ENCODE assay signal across 1 cellular context in the genomic region with DNA sequence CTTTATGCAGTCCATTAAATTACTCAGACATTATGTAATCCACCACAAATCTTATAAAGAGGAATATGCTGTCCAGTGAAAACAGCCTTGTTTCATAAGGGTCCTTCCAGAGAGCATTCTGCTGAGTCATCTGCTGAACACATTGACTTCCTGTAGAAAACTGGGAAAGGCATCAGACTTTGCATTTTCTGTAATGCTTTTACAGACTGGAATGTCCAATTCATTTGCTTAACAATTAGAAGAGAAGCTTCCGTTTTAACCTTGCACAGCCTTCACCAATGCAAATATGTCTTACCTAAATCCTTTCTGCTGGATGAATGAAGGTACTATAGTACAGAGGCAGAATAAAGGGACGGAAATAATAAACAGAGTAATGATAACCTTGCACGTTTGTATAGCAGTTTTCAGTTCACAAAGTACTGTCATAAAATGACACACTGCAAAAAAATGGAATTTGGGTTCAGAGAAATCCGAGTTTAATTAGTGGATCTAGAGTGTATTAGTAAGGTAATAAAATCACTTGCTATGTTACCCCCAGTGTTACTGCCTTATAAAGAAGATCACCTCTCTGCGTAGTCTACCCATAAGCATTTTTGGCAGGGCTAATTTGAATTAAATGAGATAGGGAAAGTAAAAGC.
TF ChIP-seq lines count a peak whose summit lies in the region.

No MANE protein-coding gene starts in this region.

TF ChIP-seq in HepG2, 621 proteins besides CTCF, POLR2A, EP300 and RAD21 (continued from another document):
- TF ChIP-seq, protein P1, sequence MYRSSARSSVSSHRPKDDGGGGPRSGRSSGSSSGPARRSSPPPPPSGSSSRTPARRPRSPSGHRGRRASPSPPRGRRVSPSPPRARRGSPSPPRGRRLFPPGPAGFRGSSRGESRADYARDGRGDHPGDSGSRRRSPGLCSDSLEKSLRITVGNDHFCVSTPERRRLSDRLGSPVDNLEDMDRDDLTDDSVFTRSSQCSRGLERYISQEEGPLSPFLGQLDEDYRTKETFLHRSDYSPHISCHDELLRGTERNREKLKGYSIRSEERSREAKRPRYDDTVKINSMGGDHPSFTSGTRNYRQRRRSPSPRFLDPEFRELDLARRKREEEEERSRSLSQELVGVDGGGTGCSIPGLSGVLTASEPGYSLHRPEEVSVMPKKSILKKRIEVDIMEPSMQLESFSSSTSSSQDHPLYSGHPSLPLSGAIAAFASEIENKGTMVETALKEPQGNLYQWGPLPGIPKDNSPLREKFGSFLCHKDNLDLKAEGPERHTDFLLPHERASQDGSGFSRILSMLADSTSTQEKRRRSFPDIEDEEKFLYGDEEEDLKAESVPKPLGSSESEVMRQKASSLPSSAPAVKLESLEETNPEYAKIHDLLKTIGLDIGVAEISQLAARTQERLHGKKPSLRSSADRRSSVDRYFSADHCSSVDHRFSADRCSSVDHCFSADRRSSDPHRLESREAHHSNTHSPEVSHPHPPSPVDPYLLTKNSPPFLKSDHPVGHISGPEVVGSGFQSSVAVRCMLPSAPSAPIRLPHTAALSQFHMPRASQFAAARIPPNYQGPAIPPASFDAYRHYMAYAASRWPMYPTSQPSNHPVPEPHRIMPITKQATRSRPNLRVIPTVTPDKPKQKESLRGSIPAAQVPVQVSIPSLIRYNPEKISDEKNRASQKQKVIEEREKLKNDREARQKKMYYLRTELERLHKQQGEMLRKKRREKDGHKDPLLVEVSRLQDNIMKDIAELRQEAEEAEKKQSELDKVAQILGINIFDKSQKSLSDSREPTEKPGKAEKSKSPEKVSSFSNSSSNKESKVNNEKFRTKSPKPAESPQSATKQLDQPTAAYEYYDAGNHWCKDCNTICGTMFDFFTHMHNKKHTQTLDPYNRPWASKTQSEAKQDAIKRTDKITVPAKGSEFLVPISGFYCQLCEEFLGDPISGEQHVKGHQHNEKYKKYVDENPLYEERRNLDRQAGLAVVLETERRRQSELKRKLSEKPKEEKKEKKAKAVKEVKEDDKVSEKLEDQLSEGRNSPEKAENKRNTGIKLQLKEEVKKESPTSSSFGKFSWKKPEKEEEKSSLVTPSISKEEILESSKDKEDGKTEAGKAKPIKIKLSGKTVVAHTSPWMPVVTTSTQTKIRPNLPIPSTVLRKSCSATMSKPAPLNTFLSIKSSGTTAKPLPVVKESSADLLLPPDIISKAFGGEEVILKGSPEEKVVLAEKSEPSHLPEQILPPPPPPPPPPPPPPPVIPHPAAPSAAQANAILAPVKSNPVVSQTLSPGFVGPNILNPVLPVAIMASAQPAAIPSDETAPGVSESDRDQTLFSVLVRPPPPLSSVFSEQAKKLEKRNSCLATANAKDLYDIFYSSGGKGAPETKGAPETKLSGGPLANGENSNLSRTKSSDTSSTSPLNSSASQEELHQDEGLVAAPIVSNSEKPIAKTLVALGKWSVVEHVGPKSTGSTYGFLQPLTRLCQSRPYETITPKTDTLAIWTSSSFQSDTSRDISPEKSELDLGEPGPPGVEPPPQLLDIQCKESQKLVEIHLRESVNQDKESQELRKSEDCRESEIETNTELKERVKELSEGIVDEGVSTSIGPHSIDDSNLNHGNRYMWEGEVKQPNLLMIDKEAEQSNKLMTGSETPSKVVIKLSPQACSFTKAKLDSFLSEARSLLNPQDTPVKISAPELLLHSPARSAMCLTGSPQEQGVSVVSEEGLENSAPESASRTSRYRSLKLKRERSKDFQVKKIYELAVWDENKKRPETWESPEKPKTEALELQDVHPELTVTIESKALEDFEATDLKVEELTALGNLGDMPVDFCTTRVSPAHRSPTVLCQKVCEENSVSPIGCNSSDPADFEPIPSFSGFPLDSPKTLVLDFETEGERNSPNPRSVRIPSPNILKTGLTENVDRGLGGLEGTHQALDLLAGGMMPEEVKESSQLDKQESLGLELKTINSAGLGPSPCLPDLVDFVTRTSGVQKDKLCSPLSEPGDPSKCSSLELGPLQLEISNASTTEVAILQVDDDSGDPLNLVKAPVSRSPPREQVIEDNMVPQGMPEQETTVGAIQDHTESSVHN (CRISPR knock-in tag; IDR thresholded peaks at IDR 0.05) = no peak
- no peak for TF ChIP-seq ZNF10 (CRISPR knock-in tag; IDR thresholded peaks at IDR 0.05; ENCODE audit: borderline replicate concordance, low read depth)
- TF ChIP-seq ZNF331 (CRISPR knock-in tag; IDR thresholded peaks at IDR 0.05) = 0 out of 2 replicates have a peak, but pooled peaks have one; percentile 36
- TF ChIP-seq ZFY (CRISPR knock-in tag; IDR thresholded peaks at IDR 0.05) = no peak
- TF ChIP-seq FOSL2 (CRISPR knock-in tag; IDR thresholded peaks at IDR 0.05) = peak; percentile 82
- TF ChIP-seq ZNF704 (CRISPR knock-in tag; IDR thresholded peaks at IDR 0.05; ENCODE audit: borderline replicate concordance) = no peak
- no peak for TF ChIP-seq KMT2A (CRISPR knock-in tag; IDR thresholded peaks at IDR 0.05)
- no peak for TF ChIP-seq ZNF446 (CRISPR knock-in tag; IDR thresholded peaks at IDR 0.05)
- TF ChIP-seq FOXO1 (CRISPR knock-in tag; IDR thresholded peaks at IDR 0.05) = 0 out of 2 replicates have a peak, but pooled peaks have one; percentile 24
- TF ChIP-seq ZFP41 (CRISPR knock-in tag; IDR thresholded peaks at IDR 0.05; ENCODE audit: borderline replicate concordance) = no peak
- TF ChIP-seq ZNF570 (CRISPR knock-in tag; IDR thresholded peaks at IDR 0.05; ENCODE audit: borderline replicate concordance) = no peak
- TF ChIP-seq KDM5B (CRISPR knock-in tag; IDR thresholded peaks at IDR 0.05; ENCODE audit: borderline replicate concordance) = no peak
- TF ChIP-seq ZNF772 (CRISPR knock-in tag; IDR thresholded peaks at IDR 0.05) = no peak
- no peak for TF ChIP-seq ZNF430 (CRISPR knock-in tag; IDR thresholded peaks at IDR 0.05)
- no peak for TF ChIP-seq SMARCC2 (IDR thresholded peaks at IDR 0.05)
- no peak for TF ChIP-seq ZNF484 (CRISPR knock-in tag; IDR thresholded peaks at IDR 0.05; ENCODE audit: borderline replicate concordance, low read depth)
- no peak for TF ChIP-seq IRF1 (CRISPR knock-in tag; IDR thresholded peaks at IDR 0.05; ENCODE audit: low read depth)
- TF ChIP-seq ZKSCAN8 (CRISPR knock-in tag; IDR thresholded peaks at IDR 0.05; ENCODE audit: borderline replicate concordance) = 0 out of 2 replicates have a peak, but pooled peaks have one; percentile 56
- TF ChIP-seq HNF4A (CRISPR knock-in tag; IDR thresholded peaks at IDR 0.05) = peak; percentile 48; the same call in 1 of the 2 replicates
- TF ChIP-seq ASH2L (IDR thresholded peaks at IDR 0.05; ENCODE audit: insufficient read length, low read depth, low read length) = peak; percentile 17
- TF ChIP-seq, protein P2, sequence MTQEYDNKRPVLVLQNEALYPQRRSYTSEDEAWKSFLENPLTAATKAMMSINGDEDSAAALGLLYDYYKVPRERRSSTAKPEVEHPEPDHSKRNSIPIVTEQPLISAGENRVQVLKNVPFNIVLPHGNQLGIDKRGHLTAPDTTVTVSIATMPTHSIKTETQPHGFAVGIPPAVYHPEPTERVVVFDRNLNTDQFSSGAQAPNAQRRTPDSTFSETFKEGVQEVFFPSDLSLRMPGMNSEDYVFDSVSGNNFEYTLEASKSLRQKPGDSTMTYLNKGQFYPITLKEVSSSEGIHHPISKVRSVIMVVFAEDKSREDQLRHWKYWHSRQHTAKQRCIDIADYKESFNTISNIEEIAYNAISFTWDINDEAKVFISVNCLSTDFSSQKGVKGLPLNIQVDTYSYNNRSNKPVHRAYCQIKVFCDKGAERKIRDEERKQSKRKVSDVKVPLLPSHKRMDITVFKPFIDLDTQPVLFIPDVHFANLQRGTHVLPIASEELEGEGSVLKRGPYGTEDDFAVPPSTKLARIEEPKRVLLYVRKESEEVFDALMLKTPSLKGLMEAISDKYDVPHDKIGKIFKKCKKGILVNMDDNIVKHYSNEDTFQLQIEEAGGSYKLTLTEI (CRISPR knock-in tag; conservative IDR thresholded peaks at IDR 0.05) = no peak
- no peak for TF ChIP-seq ZNF781 (CRISPR knock-in tag; IDR thresholded peaks at IDR 0.05; ENCODE audit: borderline replicate concordance, not compliant biosample characterization)
- TF ChIP-seq, protein P3, sequence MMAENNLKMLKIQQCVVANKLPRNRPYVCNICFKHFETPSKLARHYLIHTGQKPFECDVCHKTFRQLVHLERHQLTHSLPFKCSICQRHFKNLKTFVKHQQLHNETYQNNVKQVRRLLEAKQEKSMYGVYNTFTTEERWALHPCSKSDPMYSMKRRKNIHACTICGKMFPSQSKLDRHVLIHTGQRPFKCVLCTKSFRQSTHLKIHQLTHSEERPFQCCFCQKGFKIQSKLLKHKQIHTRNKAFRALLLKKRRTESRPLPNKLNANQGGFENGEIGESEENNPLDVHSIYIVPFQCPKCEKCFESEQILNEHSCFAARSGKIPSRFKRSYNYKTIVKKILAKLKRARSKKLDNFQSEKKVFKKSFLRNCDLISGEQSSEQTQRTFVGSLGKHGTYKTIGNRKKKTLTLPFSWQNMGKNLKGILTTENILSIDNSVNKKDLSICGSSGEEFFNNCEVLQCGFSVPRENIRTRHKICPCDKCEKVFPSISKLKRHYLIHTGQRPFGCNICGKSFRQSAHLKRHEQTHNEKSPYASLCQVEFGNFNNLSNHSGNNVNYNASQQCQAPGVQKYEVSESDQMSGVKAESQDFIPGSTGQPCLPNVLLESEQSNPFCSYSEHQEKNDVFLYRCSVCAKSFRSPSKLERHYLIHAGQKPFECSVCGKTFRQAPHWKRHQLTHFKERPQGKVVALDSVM (CRISPR knock-in tag; IDR thresholded peaks at IDR 0.05) = no peak
- TF ChIP-seq SNAPC5 (CRISPR knock-in tag; IDR thresholded peaks at IDR 0.05; ENCODE audit: borderline replicate concordance) = no peak
- TF ChIP-seq NFAT5 (CRISPR knock-in tag; IDR thresholded peaks at IDR 0.05) = no peak
- TF ChIP-seq, protein P4, sequence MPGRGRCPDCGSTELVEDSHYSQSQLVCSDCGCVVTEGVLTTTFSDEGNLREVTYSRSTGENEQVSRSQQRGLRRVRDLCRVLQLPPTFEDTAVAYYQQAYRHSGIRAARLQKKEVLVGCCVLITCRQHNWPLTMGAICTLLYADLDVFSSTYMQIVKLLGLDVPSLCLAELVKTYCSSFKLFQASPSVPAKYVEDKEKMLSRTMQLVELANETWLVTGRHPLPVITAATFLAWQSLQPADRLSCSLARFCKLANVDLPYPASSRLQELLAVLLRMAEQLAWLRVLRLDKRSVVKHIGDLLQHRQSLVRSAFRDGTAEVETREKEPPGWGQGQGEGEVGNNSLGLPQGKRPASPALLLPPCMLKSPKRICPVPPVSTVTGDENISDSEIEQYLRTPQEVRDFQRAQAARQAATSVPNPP (CRISPR knock-in tag; IDR thresholded peaks at IDR 0.05) = no peak
- peak; percentile 65; the same call in 1 of the 2 replicates for TF ChIP-seq MIXL1 (CRISPR knock-in tag; IDR thresholded peaks at IDR 0.05)
- TF ChIP-seq ZNF296 (CRISPR knock-in tag; conservative IDR thresholded peaks at IDR 0.05) = no peak
- peak; percentile 51 for TF ChIP-seq ELF1 (CRISPR knock-in tag; IDR thresholded peaks at IDR 0.05)
- peak; percentile 100 for TF ChIP-seq NFE2L2 (IDR thresholded peaks at IDR 0.05; ENCODE audit: low read length)
- TF ChIP-seq ARID2 (CRISPR knock-in tag; IDR thresholded peaks at IDR 0.05; ENCODE audit: borderline replicate concordance) = no peak
- TF ChIP-seq CHD4 (IDR thresholded peaks at IDR 0.05; ENCODE audit: borderline replicate concordance, low read length) = peak; percentile 39; the same call in 1 of the 2 replicates
- TF ChIP-seq ZNF780A (CRISPR knock-in tag; IDR thresholded peaks at IDR 0.05) = no peak
- TF ChIP-seq RXRB (CRISPR knock-in tag; IDR thresholded peaks at IDR 0.05; ENCODE audit: borderline replicate concordance) = 0 out of 2 replicates have a peak, but pooled peaks have one; percentile 26
- no peak for TF ChIP-seq SP1 (IDR thresholded peaks at IDR 0.05)
- TF ChIP-seq SP1 (CRISPR knock-in tag; IDR thresholded peaks at IDR 0.05) = no peak
- peak; percentile 43; the same call in 1 of the 2 replicates for TF ChIP-seq NCOR1 (IDR thresholded peaks at IDR 0.05; ENCODE audit: borderline replicate concordance, low read length)
